In genomic region chr20:20018366-20018765, GRCh38 we compare ENCODE assay signal across 8 cellular contexts. TPM values are rescaled to one million over a fixed set of nuclear protein-coding genes. Genes with fewer than 3 reads are reported as not detected.
DNase-seq lines count a peak whose midpoint lies in the region; ATAC-seq lines count a peak whose summit lies in the region.

No MANE protein-coding gene starts in this region.

- no peak overlapping the region for H3K4me3 ChIP-seq in CD4-positive, alpha-beta memory T cell (ENCODE audit: low read length in 2 of 2)
- H3K4me3 ChIP-seq in NT2/D1 (ENCODE audit: insufficient read length, low read depth) (peak overlapping the region; percentile 82), neuron (ENCODE audit: low read length) (peak overlapping the region; percentile 97)

- H3K27ac Mint-ChIP-seq in CD4-positive, alpha-beta memory T cell, result peak overlapping the region; percentile 38 to 92 (median 79)
- H3K27ac Mint-ChIP-seq in effector memory CD8-positive, alpha-beta T cell, result peak overlapping the region; percentile 96

- H3K36me3 Mint-ChIP-seq in CD4-positive, alpha-beta memory T cell, result peaks cover 7 to 21% of the 10 kb centered on the region in 2 donors
- H3K36me3 Mint-ChIP-seq in effector memory CD8-positive, alpha-beta T cell (ENCODE audit: insufficient read depth), result peaks cover 15% of the 10 kb centered on the region

- H3K4me3 Mint-ChIP-seq in CD4-positive, alpha-beta memory T cell, result peak overlapping the region; percentile 84 to 94 (median 89)
- H3K4me3 Mint-ChIP-seq in effector memory CD8-positive, alpha-beta T cell, result peak overlapping the region; percentile 92 to 93

- no peaks in the 10 kb centered on the region for H3K36me3 ChIP-seq in CD4-positive, alpha-beta memory T cell (ENCODE audit: insufficient read depth, low read length)
- H3K36me3 ChIP-seq in NT2/D1 (ENCODE audit: insufficient read depth, insufficient read length, low read length), result peaks cover 45% of the 10 kb centered on the region
- H3K36me3 ChIP-seq in neuron (ENCODE audit: insufficient read depth, low read length), result peaks cover 8% of the 10 kb centered on the region

- H3K27me3 Mint-ChIP-seq in CD4-positive, alpha-beta memory T cell, result no peaks in the 10 kb centered on the region
- H3K27me3 Mint-ChIP-seq in effector memory CD8-positive, alpha-beta T cell, result no peaks in the 10 kb centered on the region

- no peaks in the 10 kb centered on the region for H3K9me3 ChIP-seq in CD4-positive, alpha-beta memory T cell (ENCODE audit: control insufficient read depth in 1 of 2, low read length in 2 of 2)
- no peaks in the 10 kb centered on the region for H3K9me3 ChIP-seq in NT2/D1 (ENCODE audit: insufficient read depth, low read length)
- H3K9me3 ChIP-seq in neuron (ENCODE audit: low read length), result no peaks in the 10 kb centered on the region

- CTCF ChIA-PET in CD4-positive, alpha-beta memory T cell (lab: Charles Lee; ENCODE audit: partially characterized antibody), result interaction anchor here (1.4 to 3.1 kb wide), 2 partner anchors 33 to 34 kb away, joined by 5 to 40 read pairs; partner anchors contain the start of genes CFAP61 and CRNKL1

- no peaks in the 10 kb centered on the region for H3K9me3 Mint-ChIP-seq in CD4-positive, alpha-beta memory T cell
- no peaks in the 10 kb centered on the region for H3K9me3 Mint-ChIP-seq in effector memory CD8-positive, alpha-beta T cell

- POLR2A ChIA-PET in CD4-positive, alpha-beta memory T cell (lab: Charles Lee; ENCODE audit: partially characterized antibody), result interaction anchor here (0.7 to 7.4 kb wide), 3 partner anchors 25 to 1084 kb away, joined by 3 to 84 read pairs (median 3); partner anchors contain the start of genes CFAP61 and CRNKL1

- H3K27me3 ChIP-seq in CD4-positive, alpha-beta memory T cell (ENCODE audit: insufficient read depth, low read length), result no peaks in the 10 kb centered on the region
- no peaks in the 10 kb centered on the region for H3K27me3 ChIP-seq in NT2/D1 (ENCODE audit: insufficient read depth, insufficient read length)
- H3K27me3 ChIP-seq in neuron (ENCODE audit: insufficient read depth, low read length), result no peaks in the 10 kb centered on the region

- no peak overlapping the region for H2AFZ ChIP-seq in neuron (ENCODE audit: low read depth, low read length)

- ATAC-seq in effector memory CD8-positive, alpha-beta T cell (replicated peaks), result no peak
- ATAC-seq in GM21390 (IDR thresholded peaks at IDR 0.05; ENCODE audit: unreplicated experiment), result no peak
- no peak for ATAC-seq in GM18861 (IDR thresholded peaks at IDR 0.05; ENCODE audit: unreplicated experiment)

- H3K4me1 Mint-ChIP-seq in CD4-positive, alpha-beta memory T cell, result peaks cover 35 to 60% (median 48%) of the 10 kb centered on the region in 4 donors
- H3K4me1 Mint-ChIP-seq in effector memory CD8-positive, alpha-beta T cell (ENCODE audit: low read depth in 2 of 2), result peaks cover 36 to 44% of the 10 kb centered on the region in 2 donors

- intact Hi-C loops in CD4-positive, alpha-beta memory T cell (cut with micrococcal nuclease), result loop anchor here (5.0 to 10.0 kb wide), 2 partner anchors 696 to 1431 kb away; partner anchors contain the start of genes DTD1 and RALGAPA2

- no peak overlapping the region for H3K9ac ChIP-seq in NT2/D1 (ENCODE audit: insufficient read length, low read depth)

- H3K4me1 ChIP-seq in CD4-positive, alpha-beta memory T cell (ENCODE audit: insufficient read depth, low read length), result peaks cover 54% of the 10 kb centered on the region
- peaks cover 2% of the 10 kb centered on the region for H3K4me1 ChIP-seq in NT2/D1 (ENCODE audit: insufficient read depth, insufficient read length)
- H3K4me1 ChIP-seq in neuron (ENCODE audit: insufficient read depth, low read length), result peaks cover 14% of the 10 kb centered on the region

- no peak for DNase-seq in CD4-positive, alpha-beta memory T cell
- DNase-seq in NT2/D1 (ENCODE audit: low read depth, low spot score), result no peak
- no peak for DNase-seq in effector memory CD8-positive, alpha-beta T cell
- DNase-seq in mesenteric fat pad (ENCODE audit: low spot score), result no peak
- DNase-seq in activated CD8-positive, alpha-beta memory T cell treated with anti-CD3 and anti-CD28 coated beads for 24 hours, result no peak

- peak overlapping the region; percentile 85 for H3K27ac ChIP-seq in CD4-positive, alpha-beta memory T cell (ENCODE audit: low read depth, low read length)

RNA-seq across cellular contexts. Expression of gene NAA20, which starts 1.2 kb away (rescaled TPM):
- 10 to 100 TPM; 32.5 to 33.5 TPM for total RNA-seq in CD4-positive, alpha-beta memory T cell
- 100 to 1,000 TPM in 1 of 2 donors, 10 to 100 TPM in 1; 80.0 to 116 TPM for polyA plus RNA-seq in CD4-positive, alpha-beta memory T cell
- 71.8 TPM for total RNA-seq in mesenteric fat pad

RNA-seq across cellular contexts. Expression of gene CRNKL1, which starts 33.9 kb away (rescaled TPM):
- 10 to 100 TPM; 30.0 to 32.9 TPM for total RNA-seq in CD4-positive, alpha-beta memory T cell
- 10 to 100 TPM; 10.4 to 16.1 TPM for polyA plus RNA-seq in CD4-positive, alpha-beta memory T cell
- total RNA-seq in mesenteric fat pad, result 13.7 TPM

RNA-seq across cellular contexts. Expression of gene CFAP61, which starts 34.0 kb away (rescaled TPM):
- total RNA-seq in CD4-positive, alpha-beta memory T cell, result not detected
- not detected for polyA plus RNA-seq in CD4-positive, alpha-beta memory T cell
- total RNA-seq in mesenteric fat pad, result 0.61 TPM

Comparison
In these comparisons a context has a peak if more than half of its experiments do, and no peak if none do; other contexts are left out.
1. H3K4me3 ChIP-seq: peak in NT2/D1 (single experiment) and neuron (single experiment); none in CD4-positive, alpha-beta memory T cell (0 of 2).